ENCODE assay signal across 14 cellular contexts in genomic region chr2:187853413-187853812, GRCh38.
DNase-seq lines count a peak whose midpoint lies in the region; ATAC-seq and TF ChIP-seq lines count a peak whose summit lies in the region.
"Had no signal": no experiment of that assay in that cellular context is flagged by ENCODE, and none has a peak within 500 bp of the region (broad histone marks: within the 10 kb centered on the region; RNA-seq: fewer than 3 reads in every experiment).

No MANE protein-coding gene starts in this region.

- H3K4me1 Mint-ChIP-seq in activated naive CD4-positive, alpha-beta T cell treated with anti-CD3 and anti-CD28 coated beads, Interleukin-2, amount 10 ng/mL, durations not matched to agents 7 days and 5 days = no peaks in the 10 kb centered on the region
- H3K4me1 Mint-ChIP-seq: B cell had no signal

- peak; percentile 99 for DNase-seq in LNCaP clone FGC (ENCODE audit: low read depth)
- DNase-seq in adipocyte (ENCODE audit: low read depth) = peak; percentile 19
- DNase-seq in fibroblast of pulmonary artery (ENCODE audit: low read depth) = peak; percentile 8
- DNase-seq in thoracic aorta (ENCODE audit: low spot score) = no peak
- DNase-seq in activated gamma-delta T cell treated with Interleukin-2 at 50 U/mL for 16 hours = no peak
- no peak for DNase-seq in activated effector memory CD4-positive, alpha-beta T cell treated with anti-CD3 and anti-CD28 coated beads, Interleukin-2, amount 50 U/mL, for 16 hours
- DNase-seq in activated naive CD4-positive, alpha-beta T cell treated with anti-CD3 and anti-CD28 coated beads, Interleukin-2, amount 10 ng/mL, durations not matched to agents 7 days and 5 days = no peak
- DNase-seq: C1 segment of cervical spinal cord; CD4-positive, alpha-beta T cell; DMS79; GM23248; IMR-90 had no signal

- no peak overlapping the region for H3K9ac ChIP-seq in adipocyte (ENCODE audit: low read length)
- H3K9ac ChIP-seq: GM23248 had no signal

- H3K4me1 ChIP-seq in adipocyte (ENCODE audit: control insufficient read depth, insufficient read depth, low read length) (no peaks in the 10 kb centered on the region), thoracic aorta (ENCODE audit: control insufficient read depth in 1 of 2, low read depth in 2 of 2) (peaks cover 9 to 27% of the 10 kb centered on the region in 2 donors)

- no peak for ATAC-seq in thoracic aorta (ENCODE audit: insufficient number of reproducible peaks, low FRiP score, low read depth)
- ATAC-seq: HCT116 had no signal

- H3K9me3 ChIP-seq in adipocyte (ENCODE audit: control insufficient read depth, low read length) (no peaks in the 10 kb centered on the region), thoracic aorta (no peaks in the 10 kb centered on the region)

- no peak overlapping the region for H3K27ac Mint-ChIP-seq in activated naive CD4-positive, alpha-beta T cell treated with anti-CD3 and anti-CD28 coated beads, Interleukin-2, amount 10 ng/mL, durations not matched to agents 7 days and 5 days
- H3K27ac Mint-ChIP-seq: B cell; CD4-positive, alpha-beta T cell had no signal

- H3K27me3 ChIP-seq in adipocyte (replicated peaks; ENCODE audit: control insufficient read depth, insufficient read depth, low read length) (no peaks in the 10 kb centered on the region), thoracic aorta (replicated peaks; ENCODE audit: insufficient read depth) (no peaks in the 10 kb centered on the region)

- H3K4me3 ChIP-seq in LNCaP clone FGC (ENCODE audit: low read depth, low read length) (no peak overlapping the region), adipocyte (ENCODE audit: low read length) (no peak overlapping the region), fibroblast of pulmonary artery (replicated peaks; ENCODE audit: low read depth, low read length) (no peak overlapping the region), thoracic aorta (no peak overlapping the region)
- H3K4me3 ChIP-seq: GM23248 had no signal

- no peak for TF ChIP-seq CTCF in LNCaP clone FGC (IDR thresholded peaks at IDR 0.05; ENCODE audit: control insufficient read depth, extremely low read depth, insufficient read depth)
- no peak for TF ChIP-seq CTCF in fibroblast of pulmonary artery (IDR thresholded peaks at IDR 0.05; ENCODE audit: low read length, missing control alignments)
- no peak for TF ChIP-seq CTCF in thoracic aorta (IDR thresholded peaks at IDR 0.05)

- H3K36me3 Mint-ChIP-seq in activated naive CD4-positive, alpha-beta T cell treated with anti-CD3 and anti-CD28 coated beads, Interleukin-2, amount 10 ng/mL, durations not matched to agents 7 days and 5 days = no peaks in the 10 kb centered on the region

- no peaks in the 10 kb centered on the region for H3K9me3 Mint-ChIP-seq in activated naive CD4-positive, alpha-beta T cell treated with anti-CD3 and anti-CD28 coated beads, Interleukin-2, amount 10 ng/mL, durations not matched to agents 7 days and 5 days
- H3K9me3 Mint-ChIP-seq: CD4-positive, alpha-beta T cell had no signal

- H3K36me3 ChIP-seq in adipocyte (ENCODE audit: control insufficient read depth, insufficient read depth, low read length, severe bottlenecking) (no peaks in the 10 kb centered on the region), thoracic aorta (no peaks in the 10 kb centered on the region)

- CTCF ChIA-PET in activated naive CD4-positive, alpha-beta T cell treated with anti-CD3 and anti-CD28 coated beads, Interleukin-2, amount 10 ng/mL, durations not matched to agents 7 days and 5 days (lab: Charles Lee) = no interaction called here

- H3K27me3 Mint-ChIP-seq in activated naive CD4-positive, alpha-beta T cell treated with anti-CD3 and anti-CD28 coated beads, Interleukin-2, amount 10 ng/mL, durations not matched to agents 7 days and 5 days = no peaks in the 10 kb centered on the region
- H3K27me3 Mint-ChIP-seq: B cell; CD4-positive, alpha-beta T cell had no signal

- H3K27ac ChIP-seq in thoracic aorta = peak overlapping the region; percentile 55 to 79
- H3K27ac ChIP-seq: GM23248 had no signal

- H3K4me3 Mint-ChIP-seq in activated naive CD4-positive, alpha-beta T cell treated with anti-CD3 and anti-CD28 coated beads, Interleukin-2, amount 10 ng/mL, durations not matched to agents 7 days and 5 days = no peak overlapping the region
- H3K4me3 Mint-ChIP-seq: B cell; CD4-positive, alpha-beta T cell had no signal

Comparison
In these comparisons a context has a peak if more than half of its experiments do, and no peak if none do; other contexts are left out.
1. DNase-seq: peak in LNCaP clone FGC (single experiment), adipocyte (single experiment) and fibroblast of pulmonary artery (single experiment); none in thoracic aorta (single experiment), activated gamma-delta T cell treated with Interleukin-2 at 50 U/mL for 16 hours (single experiment), activated effector memory CD4-positive, alpha-beta T cell treated with anti-CD3 and anti-CD28 coated beads, Interleukin-2, amount 50 U/mL, for 16 hours (single experiment) and activated naive CD4-positive, alpha-beta T cell treated with anti-CD3 and anti-CD28 coated beads, Interleukin-2, amount 10 ng/mL, durations not matched to agents 7 days and 5 days (single experiment).